ENCODE assay signal across 18 cellular contexts in the genomic region with DNA sequence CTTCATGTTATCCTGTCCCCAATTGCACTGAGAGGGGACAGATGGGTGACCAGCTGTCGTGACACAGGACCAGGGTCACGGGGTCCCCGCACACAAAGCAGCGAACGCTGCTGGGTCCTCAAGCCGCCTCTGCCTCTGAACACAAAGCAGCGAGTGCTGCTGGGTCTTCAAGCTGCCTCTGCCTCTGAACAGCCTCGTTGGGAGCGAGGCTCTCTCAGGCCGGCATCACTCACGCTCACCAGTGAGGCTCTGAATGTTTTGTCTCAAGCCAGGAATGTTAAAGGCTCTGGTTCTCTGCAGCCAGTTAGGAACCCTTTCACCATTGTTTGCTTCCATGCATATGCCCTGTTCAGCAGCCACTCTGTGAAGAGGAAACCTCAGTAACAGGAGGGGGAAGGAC.
DNase-seq lines count a peak whose midpoint lies in the region; ATAC-seq and TF ChIP-seq lines count a peak whose summit lies in the region.
"Had no signal": no experiment of that assay in that cellular context is flagged by ENCODE, and none has a peak within 500 bp of the region (broad histone marks: within the 10 kb centered on the region; RNA-seq: fewer than 3 reads in every experiment).

No MANE protein-coding gene starts in this region.

- dilution Hi-C loops in IMR-90 (cut with HindIII; ENCODE audit: low sequenced_read_pairs, unreplicated experiment) = no loop called here

- H2AK9ac ChIP-seq in IMR-90 (replicated peaks; ENCODE audit: low read depth, low read length, poor library complexity) = no peak overlapping the region

- H3K79me2 ChIP-seq in hepatocyte = no peaks in the 10 kb centered on the region

- H2BK120ac ChIP-seq in IMR-90 (ENCODE audit: low read depth, low read length) = peak overlapping the region; percentile 30; the same call in 1 of the 2 replicates

- ATAC-seq in IMR-90 (ENCODE audit: low read depth) (peak; percentile 64), GM21576 (IDR thresholded peaks at IDR 0.05; ENCODE audit: unreplicated experiment) (no peak), GM21825 (IDR thresholded peaks at IDR 0.05; ENCODE audit: unreplicated experiment) (no peak)
- ATAC-seq: lower lobe of right lung; naive thymus-derived CD4-positive, alpha-beta T cell had no signal

- in situ Hi-C loops in IMR-90 (cut with MboI; ENCODE audit: low sequenced_read_pairs) = no loop called here

- no peak overlapping the region for H2BK15ac ChIP-seq in IMR-90 (ENCODE audit: low read depth, low read length)

- H4K20me1 ChIP-seq in IMR-90 (ENCODE audit: insufficient read depth, low read length) (no peaks in the 10 kb centered on the region), hepatocyte (ENCODE audit: insufficient read depth, poor library complexity, severe bottlenecking) (no peaks in the 10 kb centered on the region)

- WGBS in IMR-90 (ENCODE audit: extremely low coverage in 2 of 2, insufficient read length in 1 of 2), 2 experiments = 24% methylated on average over 7 of the region's 11 CpGs; no CpG with 5 or more reads in 1 of the 2 experiments
- 44% methylated on average over 11 of the region's 11 CpGs for WGBS in hepatocyte (ENCODE audit: low lambda C conversion rate, missing lambda C conversion rate)

- no peak for TF ChIP-seq RAD21 in IMR-90 (IDR thresholded peaks at IDR 0.05; ENCODE audit: low read length)

- no peak overlapping the region for H3K18ac ChIP-seq in IMR-90 (ENCODE audit: low read depth, low read length)

- no peak overlapping the region for H3K56ac ChIP-seq in IMR-90 (ENCODE audit: extremely low read depth, insufficient read depth, low read length)

- CTCF ChIA-PET in IMR-90 (lab: Yijun Ruan, JAX) = interaction anchor here (1.5 kb wide), 1 partner anchor 9 kb away, joined by 3 read pairs; no protein-coding TSS in a partner anchor

- no peak for TF ChIP-seq POLR2A in IMR-90 (IDR thresholded peaks at IDR 0.05; ENCODE audit: low read depth, low read length)

- no peak overlapping the region for H3K4me2 ChIP-seq in IMR-90 (ENCODE audit: low read depth, low read length)
- H3K4me2 ChIP-seq in hepatocyte = peak overlapping the region; percentile 36

- intact Hi-C loops in IMR-90 (cut with micrococcal nuclease) = no loop called here

- H4K8ac ChIP-seq in IMR-90 (ENCODE audit: low read depth in 2 of 2, low read length in 2 of 2) = no peak overlapping the region; a peak in 1 of 4 replicates

- BruUV-seq in IMR-90 (replicated peaks; lab: Mats Ljungman, UMichigan) = no TSS peak

- POLR2A ChIA-PET in IMR-90 (lab: Charles Lee; ENCODE audit: unreplicated experiment) = interaction anchor here (0.6 kb wide), 1 partner anchor 17 kb away, joined by 5 read pairs; no protein-coding TSS in a partner anchor

- H2BK5ac ChIP-seq in IMR-90 (ENCODE audit: low read depth, low read length, poor library complexity, severe bottlenecking) = no peak overlapping the region

- DNase-seq in IMR-90 (no peak), RPMI7951 (ENCODE audit: low read depth) (peak; percentile 6), hepatocyte (ENCODE audit: low spot score) (no peak), retina (peak; percentile 90), COR-L47 (lab: John Stamatoyannopoulos, UW) (no peak), SHP77 (lab: John Stamatoyannopoulos, UW) (no peak)
- DNase-seq: activated CD4-positive, alpha-beta T cell treated with anti-CD3 and anti-CD28 coated beads, Interleukin-2, amount 50 U/mL, for 4 hours; activated naive CD8-positive, alpha-beta T cell treated with anti-CD3 and anti-CD28 coated beads for 36 hours; activated T-cell treated with anti-CD3 and anti-CD28 coated beads, Interleukin-2, amount 50 U/mL, for 24 hours; DMS53; lower lobe of right lung; naive thymus-derived CD4-positive, alpha-beta T cell; NCI-H1436; NCI-H446 treated with DMSO at 0.1 percent for 48 hours had no signal

- no peak overlapping the region for H3K9ac ChIP-seq in IMR-90 (ENCODE audit: low read depth, low read length)

- no peaks in the 10 kb centered on the region for H3K4me1 ChIP-seq in IMR-90 (ENCODE audit: control insufficient read depth, insufficient read depth, low read length)
- peaks cover 9% of the 10 kb centered on the region for H3K4me1 ChIP-seq in hepatocyte (ENCODE audit: insufficient read depth)
- H3K4me1 ChIP-seq: lower lobe of right lung, upper lobe of left lung had no signal

- H3K4me3 ChIP-seq in IMR-90 (ENCODE audit: insufficient read depth, low read depth, low read length) (no peak overlapping the region), hepatocyte (no peak overlapping the region)
- H3K4me3 ChIP-seq: cardiac muscle cell, lower lobe of right lung, upper lobe of left lung had no signal

- no peaks in the 10 kb centered on the region for H3K9me1 ChIP-seq in IMR-90 (ENCODE audit: insufficient read depth, low read length)

- no peak for TF ChIP-seq CTCF in IMR-90 (conservative IDR thresholded peaks at IDR 0.05; ENCODE audit: low read depth, low read length)
- no peak for TF ChIP-seq CTCF in hepatocyte (IDR thresholded peaks at IDR 0.05; ENCODE audit: poor library complexity)

- peaks cover 2% of the 10 kb centered on the region; the same call in 1 of the 2 replicates for H3K27me3 ChIP-seq in IMR-90 (ENCODE audit: control insufficient read depth, insufficient read depth, low read length)
- H3K27me3 ChIP-seq in hepatocyte = no peaks in the 10 kb centered on the region
- H3K27me3 ChIP-seq: cardiac muscle cell, upper lobe of left lung had no signal

- 0 out of 2 replicates have a peak overlapping the region, but pooled peaks have one; percentile 28 for H3K14ac ChIP-seq in IMR-90 (replicated peaks; ENCODE audit: low read depth, low read length)

- H3K4ac ChIP-seq in IMR-90 (ENCODE audit: low read depth, low read length) = no peak overlapping the region

- H3K36me3 ChIP-seq in IMR-90 (ENCODE audit: control insufficient read depth, insufficient read depth, low read length) (no peaks in the 10 kb centered on the region), hepatocyte (replicated peaks; ENCODE audit: insufficient read depth, low read depth) (no peaks in the 10 kb centered on the region)
- H3K36me3 ChIP-seq: cardiac muscle cell, lower lobe of right lung, upper lobe of left lung had no signal

- no peaks in the 10 kb centered on the region for H3K9me2 ChIP-seq in hepatocyte (replicated peaks; ENCODE audit: insufficient read depth)

- no peaks in the 10 kb centered on the region for H3K79me1 ChIP-seq in IMR-90 (ENCODE audit: low read depth in 1 of 2, low read length in 2 of 2)

- no peak overlapping the region for H4K91ac ChIP-seq in IMR-90 (ENCODE audit: insufficient read depth, low read depth, low read length)

- no peak overlapping the region for H2AK5ac ChIP-seq in IMR-90 (ENCODE audit: low read depth, low read length)

- H3K9me3 ChIP-seq in IMR-90 (ENCODE audit: control insufficient read depth, insufficient read depth, low read length) = no peaks in the 10 kb centered on the region
- H3K9me3 ChIP-seq in hepatocyte (ENCODE audit: low read depth) = no peaks in the 10 kb centered on the region
- H3K9me3 ChIP-seq: lower lobe of right lung, upper lobe of left lung had no signal

- H3K27ac ChIP-seq in IMR-90 (ENCODE audit: insufficient read depth, low read length) = no peak overlapping the region
- no peak overlapping the region for H3K27ac ChIP-seq in hepatocyte
- H3K27ac ChIP-seq: cardiac muscle cell, lower lobe of right lung, upper lobe of left lung had no signal

- H2AFZ ChIP-seq in IMR-90 (replicated peaks; ENCODE audit: low read length, poor library complexity) (peak overlapping the region; percentile 82), hepatocyte (peak overlapping the region; percentile 38)

- H3K23ac ChIP-seq in IMR-90 (ENCODE audit: low read depth, low read length) = no peak overlapping the region

- H2BK20ac ChIP-seq in IMR-90 (ENCODE audit: low read depth, low read length) = 0 out of 2 replicates have a peak overlapping the region, but pooled peaks have one; percentile 9

- H4K5ac ChIP-seq in IMR-90 (ENCODE audit: low read depth, low read length) = no peak overlapping the region; the same call in 1 of the 2 replicates

TF ChIP-seq in IMR-90, 13 proteins besides CTCF, POLR2A, EP300 and RAD21:
- TF ChIP-seq MAFK (IDR thresholded peaks at IDR 0.05; ENCODE audit: low read depth, low read length) (no peak), MAZ (IDR thresholded peaks at IDR 0.05; ENCODE audit: borderline replicate concordance, low read depth, low read length) (no peak), FOS (IDR thresholded peaks at IDR 0.05; ENCODE audit: low read depth, low read length) (no peak), MXI1 (IDR thresholded peaks at IDR 0.05; ENCODE audit: borderline replicate concordance, low read depth, low read length) (no peak), NFE2L2 (IDR thresholded peaks at IDR 0.05; ENCODE audit: low read depth, low read length) (no peak), RCOR1 (IDR thresholded peaks at IDR 0.05; ENCODE audit: insufficient replicate concordance, low read length) (no peak), SMC3 (IDR thresholded peaks at IDR 0.05; ENCODE audit: low read depth, low read length) (no peak), BHLHE40 (IDR thresholded peaks at IDR 0.05; ENCODE audit: low read depth, low read length) (no peak), CHD1 (IDR thresholded peaks at IDR 0.05; ENCODE audit: low read depth, low read length) (no peak), RFX5 (IDR thresholded peaks at IDR 0.05; ENCODE audit: low read depth, low read length) (no peak), CEBPB (IDR thresholded peaks at IDR 0.05; ENCODE audit: low read depth, low read length) (no peak)
- TF ChIP-seq, protein P1, sequence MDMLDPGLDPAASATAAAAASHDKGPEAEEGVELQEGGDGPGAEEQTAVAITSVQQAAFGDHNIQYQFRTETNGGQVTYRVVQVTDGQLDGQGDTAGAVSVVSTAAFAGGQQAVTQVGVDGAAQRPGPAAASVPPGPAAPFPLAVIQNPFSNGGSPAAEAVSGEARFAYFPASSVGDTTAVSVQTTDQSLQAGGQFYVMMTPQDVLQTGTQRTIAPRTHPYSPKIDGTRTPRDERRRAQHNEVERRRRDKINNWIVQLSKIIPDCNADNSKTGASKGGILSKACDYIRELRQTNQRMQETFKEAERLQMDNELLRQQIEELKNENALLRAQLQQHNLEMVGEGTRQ (IDR thresholded peaks at IDR 0.05; ENCODE audit: low read depth, low read length) = no peak
- TF ChIP-seq, protein P2, sequence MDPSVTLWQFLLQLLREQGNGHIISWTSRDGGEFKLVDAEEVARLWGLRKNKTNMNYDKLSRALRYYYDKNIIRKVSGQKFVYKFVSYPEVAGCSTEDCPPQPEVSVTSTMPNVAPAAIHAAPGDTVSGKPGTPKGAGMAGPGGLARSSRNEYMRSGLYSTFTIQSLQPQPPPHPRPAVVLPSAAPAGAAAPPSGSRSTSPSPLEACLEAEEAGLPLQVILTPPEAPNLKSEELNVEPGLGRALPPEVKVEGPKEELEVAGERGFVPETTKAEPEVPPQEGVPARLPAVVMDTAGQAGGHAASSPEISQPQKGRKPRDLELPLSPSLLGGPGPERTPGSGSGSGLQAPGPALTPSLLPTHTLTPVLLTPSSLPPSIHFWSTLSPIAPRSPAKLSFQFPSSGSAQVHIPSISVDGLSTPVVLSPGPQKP (IDR thresholded peaks at IDR 0.05; ENCODE audit: borderline replicate concordance, low read depth, low read length) = no peak

Comparison
In these comparisons a context has a peak if more than half of its experiments do, and no peak if none do; other contexts are left out.
1. DNase-seq: peak in RPMI7951 (single experiment) and retina (single experiment); none in IMR-90 (single experiment), hepatocyte (single experiment), COR-L47 (single experiment) and SHP77 (0 of 2).